22 cellular contexts compared by ENCODE assay signal in genomic region chr6:22056398-22056797, GRCh38.
DNase-seq lines count a peak whose midpoint lies in the region; ATAC-seq, FAIRE-seq and TF ChIP-seq lines count a peak whose summit lies in the region.
"Had no signal": no experiment of that assay in that cellular context is flagged by ENCODE, and none has a peak within 500 bp of the region (broad histone marks: within the 10 kb centered on the region; RNA-seq: fewer than 3 reads in every experiment).

No MANE protein-coding gene starts in this region.

- H3K4me1 Mint-ChIP-seq in neural crest cell = no peaks in the 10 kb centered on the region
- peaks cover 7% of the 10 kb centered on the region for H3K4me1 Mint-ChIP-seq in activated naive CD8-positive, alpha-beta T cell treated with anti-CD3 and anti-CD28 coated beads for 36 hours

- no peak for TF ChIP-seq CTCF in RWPE1 (conservative IDR thresholded peaks at IDR 0.05; ENCODE audit: low read depth)
- no peak for TF ChIP-seq CTCF in foreskin keratinocyte (conservative IDR thresholded peaks at IDR 0.05)
- no peak for TF ChIP-seq CTCF in neural crest cell (conservative IDR thresholded peaks at IDR 0.05)

- peak overlapping the region; percentile 64 for H3K27ac ChIP-seq in RWPE1
- H3K27ac ChIP-seq in foreskin keratinocyte = no peak overlapping the region
- H3K27ac ChIP-seq: SJSA1 had no signal

- peak overlapping the region; percentile 8 for H3K27ac Mint-ChIP-seq in neural crest cell (ENCODE audit: unreplicated experiment)
- H3K27ac Mint-ChIP-seq in activated naive CD8-positive, alpha-beta T cell treated with anti-CD3 and anti-CD28 coated beads for 36 hours = no peak overlapping the region
- H3K27ac Mint-ChIP-seq: CD14-positive monocyte had no signal

- TF ChIP-seq POLR2A in GM12892 (IDR thresholded peaks at IDR 0.05; ENCODE audit: low read depth, low read length) = no peak

- H3K4me3 Mint-ChIP-seq in neural crest cell = no peak overlapping the region
- no peak overlapping the region for H3K4me3 Mint-ChIP-seq in activated naive CD8-positive, alpha-beta T cell treated with anti-CD3 and anti-CD28 coated beads for 36 hours
- H3K4me3 Mint-ChIP-seq: CD14-positive monocyte had no signal

- DNase-seq in GM12892 (ENCODE audit: insufficient read length) (no peak), RWPE1 (ENCODE audit: low spot score) (no peak), foreskin keratinocyte (peak; percentile 42 to 63), neural crest cell (ENCODE audit: low read depth, low spot score) (no peak), A172 (ENCODE audit: low spot score) (no peak), NK-92 (lab: John Stamatoyannopoulos, UW; ENCODE audit: unreplicated experiment) (no peak)
- DNase-seq in activated naive CD8-positive, alpha-beta T cell treated with anti-CD3 and anti-CD28 coated beads for 36 hours = no peak
- DNase-seq: ACHN, AML-193, DMS 273 treated with DMSO at 0.1 percent for 48 hours, GOT3, Karpas-422, MM.1S, NCI-H1092 treated with DMSO at 0.1 percent for 48 hours, NCI-H1694 treated with DMSO at 0.1 percent for 48 hours, NCI-H2107, NCI-H2227 treated with DMSO at 0.1 percent for 48 hours, NCI-H526 treated with DMSO at 0.1 percent for 48 hours, RPMI8226 had no signal

- POLR2A ChIA-PET in RWPE1 (lab: Yijun Ruan, JAX; ENCODE audit: low non-redundant PET) = no interaction called here

- H3K36me3 Mint-ChIP-seq in neural crest cell (ENCODE audit: low read depth) = peaks cover 7% of the 10 kb centered on the region
- no peaks in the 10 kb centered on the region for H3K36me3 Mint-ChIP-seq in activated naive CD8-positive, alpha-beta T cell treated with anti-CD3 and anti-CD28 coated beads for 36 hours
- H3K36me3 Mint-ChIP-seq: CD14-positive monocyte had no signal

- H3K27me3 ChIP-seq in foreskin keratinocyte = no peaks in the 10 kb centered on the region
- H3K27me3 ChIP-seq: SJSA1 had no signal

- no peaks in the 10 kb centered on the region for H3K27me3 Mint-ChIP-seq in neural crest cell (ENCODE audit: low read depth)
- H3K27me3 Mint-ChIP-seq in activated naive CD8-positive, alpha-beta T cell treated with anti-CD3 and anti-CD28 coated beads for 36 hours = peaks cover 12% of the 10 kb centered on the region

- H3K4me1 ChIP-seq in foreskin keratinocyte = peaks cover 8% of the 10 kb centered on the region

- ATAC-seq in foreskin keratinocyte = peak; percentile 59
- ATAC-seq in HG03354 (IDR thresholded peaks at IDR 0.05; ENCODE audit: poor library complexity, severe bottlenecking, unreplicated experiment) = no peak

- H3K9me3 Mint-ChIP-seq in neural crest cell = peaks cover 2% of the 10 kb centered on the region
- peaks cover 4% of the 10 kb centered on the region for H3K9me3 Mint-ChIP-seq in activated naive CD8-positive, alpha-beta T cell treated with anti-CD3 and anti-CD28 coated beads for 36 hours

- FAIRE-seq in GM12892 (lab: Jason Lieb, UNC) = peak; percentile 48

- CTCF ChIA-PET in RWPE1 (lab: Yijun Ruan, JAX) = no interaction called here

Comparison
In these comparisons a context has a peak if more than half of its experiments do, and no peak if none do; other contexts are left out.
1. DNase-seq: peak in foreskin keratinocyte (2 of 2); none in GM12892 (single experiment), RWPE1 (single experiment), neural crest cell (single experiment), A172 (single experiment), activated naive CD8-positive, alpha-beta T cell treated with anti-CD3 and anti-CD28 coated beads for 36 hours (single experiment) and NK-92 (single experiment).